In genomic region chr3:40615110-40615915, GRCh38 we compare ENCODE assay signal across 13 cellular contexts.
DNase-seq lines count a peak whose midpoint lies in the region; ATAC-seq and TF ChIP-seq lines count a peak whose summit lies in the region.
"Had no signal": no experiment of that assay in that cellular context is flagged by ENCODE, and none has a peak within 500 bp of the region (broad histone marks: within the 10 kb centered on the region; RNA-seq: fewer than 3 reads in every experiment).

No MANE protein-coding gene starts in this region.

- peak overlapping the region; percentile 34 for H3K4me3 Mint-ChIP-seq in endothelial cell (ENCODE audit: unreplicated experiment)
- peak overlapping the region; percentile 80 for H3K4me3 Mint-ChIP-seq in neural progenitor cell
- no peak overlapping the region for H3K4me3 Mint-ChIP-seq in stimulated activated naive CD8-positive, alpha-beta T cell treated with anti-CD3 and anti-CD28 coated beads, Interleukin-15, amount 100 ng/mL, for 72 hours
- no peak overlapping the region for H3K4me3 Mint-ChIP-seq in activated naive CD4-positive, alpha-beta T cell treated with anti-CD3 and anti-CD28 coated beads for 36 hours
- H3K4me3 Mint-ChIP-seq: activated CD8-positive, alpha-beta memory T cell treated with anti-CD3 and anti-CD28 coated beads, Interleukin-2, amount 10 ng/mL, durations not matched to agents 7 days and 5 days; CD8-positive, alpha-beta memory T cell; T-cell had no signal

- no peak for TF ChIP-seq CTCF in endothelial cell (IDR thresholded peaks at IDR 0.05; ENCODE audit: unreplicated experiment)
- TF ChIP-seq CTCF in neural progenitor cell (IDR thresholded peaks at IDR 0.05): no peak

- H3K4me1 Mint-ChIP-seq in endothelial cell (ENCODE audit: unreplicated experiment): peaks cover 25% of the 10 kb centered on the region
- H3K4me1 Mint-ChIP-seq in neural progenitor cell: peaks cover 50% of the 10 kb centered on the region
- peaks cover 11% of the 10 kb centered on the region for H3K4me1 Mint-ChIP-seq in stimulated activated naive CD8-positive, alpha-beta T cell treated with anti-CD3 and anti-CD28 coated beads, Interleukin-15, amount 100 ng/mL, for 72 hours
- peaks cover 3% of the 10 kb centered on the region for H3K4me1 Mint-ChIP-seq in activated naive CD4-positive, alpha-beta T cell treated with anti-CD3 and anti-CD28 coated beads for 36 hours (ENCODE audit: low read depth)
- H3K4me1 Mint-ChIP-seq: CD8-positive, alpha-beta memory T cell had no signal

- H3K27me3 ChIP-seq in neural progenitor cell: no peaks in the 10 kb centered on the region

- H3K4me1 ChIP-seq in neural progenitor cell: peaks cover 54% of the 10 kb centered on the region

- peak overlapping the region; percentile 80 for H3K4me2 ChIP-seq in neural progenitor cell

- H3K36me3 Mint-ChIP-seq in endothelial cell (ENCODE audit: low read depth, unreplicated experiment) (no peaks in the 10 kb centered on the region), neural progenitor cell (no peaks in the 10 kb centered on the region)
- no peaks in the 10 kb centered on the region for H3K36me3 Mint-ChIP-seq in activated naive CD4-positive, alpha-beta T cell treated with anti-CD3 and anti-CD28 coated beads for 36 hours (ENCODE audit: low read depth)
- H3K36me3 Mint-ChIP-seq: activated CD8-positive, alpha-beta memory T cell treated with anti-CD3 and anti-CD28 coated beads, Interleukin-2, amount 10 ng/mL, durations not matched to agents 7 days and 5 days; CD8-positive, alpha-beta memory T cell; T-cell had no signal

- H3K27ac ChIP-seq in neural progenitor cell: peak overlapping the region; percentile 31

- peak overlapping the region; percentile 44 for H3K4me3 ChIP-seq in neural progenitor cell

- peak overlapping the region; percentile 38 for H2AFZ ChIP-seq in neural progenitor cell (replicated peaks)

- H4K20me1 ChIP-seq in neural progenitor cell (ENCODE audit: low read depth): no peaks in the 10 kb centered on the region

- ATAC-seq in HG02938 (IDR thresholded peaks at IDR 0.05; ENCODE audit: unreplicated experiment): no peak
- ATAC-seq in stimulated activated naive CD8-positive, alpha-beta T cell treated with anti-CD3 and anti-CD28 coated beads, Interleukin-15, amount 100 ng/mL, for 72 hours: no peak
- no peak for ATAC-seq in HG03139 (IDR thresholded peaks at IDR 0.05; ENCODE audit: unreplicated experiment)
- ATAC-seq: activated CD8-positive, alpha-beta memory T cell treated with anti-CD3 and anti-CD28 coated beads, Interleukin-2, amount 10 ng/mL, durations not matched to agents 7 days and 5 days had no signal

- H3F3A ChIP-seq in neural progenitor cell (ENCODE audit: low read depth): peaks cover 17% of the 10 kb centered on the region

- H3K27me3 Mint-ChIP-seq in endothelial cell (ENCODE audit: unreplicated experiment) (no peaks in the 10 kb centered on the region), neural progenitor cell (ENCODE audit: insufficient read depth, low read depth) (peaks cover 6% of the 10 kb centered on the region)
- H3K27me3 Mint-ChIP-seq in stimulated activated naive CD8-positive, alpha-beta T cell treated with anti-CD3 and anti-CD28 coated beads, Interleukin-15, amount 100 ng/mL, for 72 hours: peaks cover 65% of the 10 kb centered on the region
- H3K27me3 Mint-ChIP-seq in activated naive CD4-positive, alpha-beta T cell treated with anti-CD3 and anti-CD28 coated beads for 36 hours (ENCODE audit: low read depth): peaks cover 28% of the 10 kb centered on the region

- no peaks in the 10 kb centered on the region for H3K9me3 Mint-ChIP-seq in endothelial cell (ENCODE audit: unreplicated experiment)
- H3K9me3 Mint-ChIP-seq in neural progenitor cell: no peaks in the 10 kb centered on the region
- no peaks in the 10 kb centered on the region for H3K9me3 Mint-ChIP-seq in stimulated activated naive CD8-positive, alpha-beta T cell treated with anti-CD3 and anti-CD28 coated beads, Interleukin-15, amount 100 ng/mL, for 72 hours
- H3K9me3 Mint-ChIP-seq in activated naive CD4-positive, alpha-beta T cell treated with anti-CD3 and anti-CD28 coated beads for 36 hours: no peaks in the 10 kb centered on the region
- H3K9me3 Mint-ChIP-seq: CD8-positive, alpha-beta memory T cell; T-cell had no signal

- no peak overlapping the region for H3K27ac Mint-ChIP-seq in endothelial cell (ENCODE audit: unreplicated experiment)
- H3K27ac Mint-ChIP-seq in neural progenitor cell: peak overlapping the region; percentile 93
- peak overlapping the region in 1 of 2 donors; percentile 41 for H3K27ac Mint-ChIP-seq in stimulated activated naive CD8-positive, alpha-beta T cell treated with anti-CD3 and anti-CD28 coated beads, Interleukin-15, amount 100 ng/mL, for 72 hours
- no peak overlapping the region for H3K27ac Mint-ChIP-seq in activated naive CD4-positive, alpha-beta T cell treated with anti-CD3 and anti-CD28 coated beads for 36 hours
- H3K27ac Mint-ChIP-seq: activated CD8-positive, alpha-beta memory T cell treated with anti-CD3 and anti-CD28 coated beads, Interleukin-2, amount 10 ng/mL, durations not matched to agents 7 days and 5 days; T-cell had no signal

- H3K9me3 ChIP-seq in neural progenitor cell (ENCODE audit: low read depth): no peaks in the 10 kb centered on the region

- DNase-seq in D341Med (ENCODE audit: low spot score): peak; percentile 79
- DNase-seq in NCI-H2227 treated with DMSO at 0.1 percent for 48 hours (lab: John Stamatoyannopoulos, UW): peak; percentile 33
- DNase-seq in endothelial cell (ENCODE audit: low spot score): peak; percentile 13
- DNase-seq in neural progenitor cell (ENCODE audit: low spot score): peak; percentile 92
- DNase-seq in stimulated activated naive CD8-positive, alpha-beta T cell treated with anti-CD3 and anti-CD28 coated beads, Interleukin-15, amount 100 ng/mL, for 72 hours: no peak
- no peak for DNase-seq in activated naive CD4-positive, alpha-beta T cell treated with anti-CD3 and anti-CD28 coated beads for 36 hours
- DNase-seq: activated CD8-positive, alpha-beta memory T cell treated with anti-CD3 and anti-CD28 coated beads, Interleukin-2, amount 10 ng/mL, durations not matched to agents 7 days and 5 days; CD8-positive, alpha-beta memory T cell; NCI-H1436; occipital lobe; T-cell had no signal

- CTCF ChIA-PET in activated naive CD4-positive, alpha-beta T cell treated with anti-CD3 and anti-CD28 coated beads for 36 hours (lab: Charles Lee): no interaction called here

- no peaks in the 10 kb centered on the region for H3K36me3 ChIP-seq in neural progenitor cell

- no peak overlapping the region for H3K9ac ChIP-seq in neural progenitor cell

- H3K79me2 ChIP-seq in neural progenitor cell (ENCODE audit: low read depth): no peaks in the 10 kb centered on the region

- intact Hi-C loops in activated naive CD4-positive, alpha-beta T cell treated with anti-CD3 and anti-CD28 coated beads for 36 hours (cut with micrococcal nuclease): no loop called here

Comparison
In these comparisons a context has a peak if more than half of its experiments do, and no peak if none do; other contexts are left out.
1. DNase-seq: peak in D341Med (single experiment), NCI-H2227 treated with DMSO at 0.1 percent for 48 hours (single experiment), endothelial cell (single experiment) and neural progenitor cell (single experiment); none in stimulated activated naive CD8-positive, alpha-beta T cell treated with anti-CD3 and anti-CD28 coated beads, Interleukin-15, amount 100 ng/mL, for 72 hours (0 of 2) and activated naive CD4-positive, alpha-beta T cell treated with anti-CD3 and anti-CD28 coated beads for 36 hours (single experiment).
2. H3K4me3 Mint-ChIP-seq: peak in endothelial cell (single experiment) and neural progenitor cell (single experiment); none in stimulated activated naive CD8-positive, alpha-beta T cell treated with anti-CD3 and anti-CD28 coated beads, Interleukin-15, amount 100 ng/mL, for 72 hours (0 of 2) and activated naive CD4-positive, alpha-beta T cell treated with anti-CD3 and anti-CD28 coated beads for 36 hours (single experiment).